1 cellular context compared by ENCODE assay signal in genomic region chr12:52347016-52347415, GRCh38.
TF ChIP-seq lines count a peak whose summit lies in the region.

No MANE protein-coding gene starts in this region.

TF ChIP-seq in WTC11, 78 proteins besides CTCF, POLR2A, EP300 and RAD21 (continued from another document):
- TF ChIP-seq, protein P1, sequence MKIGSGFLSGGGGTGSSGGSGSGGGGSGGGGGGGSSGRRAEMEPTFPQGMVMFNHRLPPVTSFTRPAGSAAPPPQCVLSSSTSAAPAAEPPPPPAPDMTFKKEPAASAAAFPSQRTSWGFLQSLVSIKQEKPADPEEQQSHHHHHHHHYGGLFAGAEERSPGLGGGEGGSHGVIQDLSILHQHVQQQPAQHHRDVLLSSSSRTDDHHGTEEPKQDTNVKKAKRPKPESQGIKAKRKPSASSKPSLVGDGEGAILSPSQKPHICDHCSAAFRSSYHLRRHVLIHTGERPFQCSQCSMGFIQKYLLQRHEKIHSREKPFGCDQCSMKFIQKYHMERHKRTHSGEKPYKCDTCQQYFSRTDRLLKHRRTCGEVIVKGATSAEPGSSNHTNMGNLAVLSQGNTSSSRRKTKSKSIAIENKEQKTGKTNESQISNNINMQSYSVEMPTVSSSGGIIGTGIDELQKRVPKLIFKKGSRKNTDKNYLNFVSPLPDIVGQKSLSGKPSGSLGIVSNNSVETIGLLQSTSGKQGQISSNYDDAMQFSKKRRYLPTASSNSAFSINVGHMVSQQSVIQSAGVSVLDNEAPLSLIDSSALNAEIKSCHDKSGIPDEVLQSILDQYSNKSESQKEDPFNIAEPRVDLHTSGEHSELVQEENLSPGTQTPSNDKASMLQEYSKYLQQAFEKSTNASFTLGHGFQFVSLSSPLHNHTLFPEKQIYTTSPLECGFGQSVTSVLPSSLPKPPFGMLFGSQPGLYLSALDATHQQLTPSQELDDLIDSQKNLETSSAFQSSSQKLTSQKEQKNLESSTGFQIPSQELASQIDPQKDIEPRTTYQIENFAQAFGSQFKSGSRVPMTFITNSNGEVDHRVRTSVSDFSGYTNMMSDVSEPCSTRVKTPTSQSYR (CRISPR knock-in tag; IDR thresholded peaks at IDR 0.05), result no peak
- TF ChIP-seq, protein P2, sequence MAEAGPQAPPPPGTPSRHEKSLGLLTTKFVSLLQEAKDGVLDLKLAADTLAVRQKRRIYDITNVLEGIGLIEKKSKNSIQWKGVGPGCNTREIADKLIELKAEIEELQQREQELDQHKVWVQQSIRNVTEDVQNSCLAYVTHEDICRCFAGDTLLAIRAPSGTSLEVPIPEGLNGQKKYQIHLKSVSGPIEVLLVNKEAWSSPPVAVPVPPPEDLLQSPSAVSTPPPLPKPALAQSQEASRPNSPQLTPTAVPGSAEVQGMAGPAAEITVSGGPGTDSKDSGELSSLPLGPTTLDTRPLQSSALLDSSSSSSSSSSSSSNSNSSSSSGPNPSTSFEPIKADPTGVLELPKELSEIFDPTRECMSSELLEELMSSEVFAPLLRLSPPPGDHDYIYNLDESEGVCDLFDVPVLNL (CRISPR knock-in tag; IDR thresholded peaks at IDR 0.05; ENCODE audit: borderline replicate concordance, low read depth), result no peak
- no peak for TF ChIP-seq RORB (CRISPR knock-in tag; IDR thresholded peaks at IDR 0.05)
- no peak for TF ChIP-seq CREM (CRISPR knock-in tag; IDR thresholded peaks at IDR 0.05)
- no peak for TF ChIP-seq FOXK1 (CRISPR knock-in tag; IDR thresholded peaks at IDR 0.05)
- TF ChIP-seq, protein P3, sequence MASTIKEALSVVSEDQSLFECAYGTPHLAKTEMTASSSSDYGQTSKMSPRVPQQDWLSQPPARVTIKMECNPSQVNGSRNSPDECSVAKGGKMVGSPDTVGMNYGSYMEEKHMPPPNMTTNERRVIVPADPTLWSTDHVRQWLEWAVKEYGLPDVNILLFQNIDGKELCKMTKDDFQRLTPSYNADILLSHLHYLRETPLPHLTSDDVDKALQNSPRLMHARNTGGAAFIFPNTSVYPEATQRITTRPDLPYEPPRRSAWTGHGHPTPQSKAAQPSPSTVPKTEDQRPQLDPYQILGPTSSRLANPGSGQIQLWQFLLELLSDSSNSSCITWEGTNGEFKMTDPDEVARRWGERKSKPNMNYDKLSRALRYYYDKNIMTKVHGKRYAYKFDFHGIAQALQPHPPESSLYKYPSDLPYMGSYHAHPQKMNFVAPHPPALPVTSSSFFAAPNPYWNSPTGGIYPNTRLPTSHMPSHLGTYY (CRISPR knock-in tag; IDR thresholded peaks at IDR 0.05), result no peak
- TF ChIP-seq ZNF232 (CRISPR knock-in tag; IDR thresholded peaks at IDR 0.05), result no peak
- TF ChIP-seq ZNF121 (CRISPR knock-in tag; IDR thresholded peaks at IDR 0.05), result no peak
